In the genomic region with DNA sequence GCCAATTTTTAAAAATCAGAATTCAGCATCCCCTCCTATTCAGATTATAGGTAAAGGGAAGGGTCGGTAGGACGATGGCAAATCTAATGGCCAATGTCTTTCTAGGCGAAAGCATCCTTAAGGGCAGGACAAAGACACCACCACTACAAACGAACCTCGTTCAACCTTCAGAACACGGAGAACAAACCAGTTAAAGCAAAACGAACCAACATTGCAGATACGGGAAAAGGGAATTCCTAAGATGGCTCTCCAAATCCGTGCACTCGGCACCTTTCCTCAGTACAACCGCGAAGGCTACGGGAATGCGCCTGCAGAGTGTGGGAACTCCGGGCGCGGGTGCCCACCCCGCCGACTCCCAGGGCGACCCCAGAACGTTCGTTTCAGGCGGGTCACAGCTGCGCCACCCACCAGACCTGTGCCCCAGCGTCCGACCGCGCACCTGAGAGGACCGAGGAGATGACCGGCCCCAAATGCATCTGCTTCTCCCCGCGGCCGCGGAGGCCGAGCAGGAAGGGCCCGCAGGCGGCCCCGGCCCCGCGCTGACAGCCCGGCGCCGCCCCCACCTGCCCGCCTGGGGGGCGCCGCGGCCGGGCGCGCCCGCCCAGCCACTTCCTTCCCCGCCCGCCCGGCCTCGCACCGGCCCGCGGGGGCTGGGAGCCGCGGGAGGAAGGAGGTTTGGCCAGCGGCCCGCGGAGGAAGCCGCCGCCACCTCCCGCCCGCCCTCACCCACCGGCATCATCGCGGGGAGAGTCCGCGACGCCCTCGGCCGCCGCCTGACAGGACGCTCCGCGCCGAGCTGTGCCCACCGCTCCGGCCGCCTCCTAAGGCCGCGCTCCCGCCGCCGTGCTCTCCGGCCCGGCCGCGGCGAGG, we compare ENCODE assay signal across 7 cellular contexts. TPM values are rescaled to one million over a fixed set of nuclear protein-coding genes. Genes with fewer than 3 reads are reported as not detected.
DNase-seq lines count a peak whose midpoint lies in the region; ATAC-seq and TF ChIP-seq lines count a peak whose summit lies in the region.

No MANE protein-coding gene starts in this region.

- peak overlapping the region; percentile 98 for H3K4me2 ChIP-seq in neuronal stem cell (ENCODE audit: insufficient read depth, low read length, poor library complexity, severe bottlenecking)

- H3K9me3 ChIP-seq in neuronal stem cell (replicated peaks in 1 of 2; ENCODE audit: control insufficient read depth in 2 of 2, insufficient read depth in 1 of 2, low read depth in 1 of 2, low read length in 2 of 2): no peaks in the 10 kb centered on the region

- peaks cover 20% of the 10 kb centered on the region for H3K27me3 Mint-ChIP-seq in activated T-helper 1 cell treated with anti-CD3 and anti-CD28 coated beads, Interleukin-12 subunit alpha, Interleukin-12 subunit beta, Interleukin-2, Interleukin-4 antibody, amounts not matched to agents 30 ng/mL and 10 ng/mL and 1 ng/mL, durations not matched to agents 14 hours and 24 hours and 36 hours (ENCODE audit: insufficient read depth)

- TF ChIP-seq POLR2A in GM18505 (IDR thresholded peaks at IDR 0.05; ENCODE audit: borderline replicate concordance, extremely low read depth, insufficient read depth, insufficient read length): no peak

- H3K18ac ChIP-seq in neuronal stem cell (ENCODE audit: low read length): peak overlapping the region; percentile 57

- peak overlapping the region; percentile 85 for H3K4me3 Mint-ChIP-seq in activated T-helper 1 cell treated with anti-CD3 and anti-CD28 coated beads, Interleukin-12 subunit alpha, Interleukin-12 subunit beta, Interleukin-2, Interleukin-4 antibody, amounts not matched to agents 30 ng/mL and 10 ng/mL and 1 ng/mL, durations not matched to agents 14 hours and 24 hours and 36 hours

- H3K4me1 ChIP-seq in foreskin keratinocyte: peaks cover 8% of the 10 kb centered on the region
- peaks cover 0 to 4% of the 10 kb centered on the region in 2 donors for H3K4me1 ChIP-seq in neuronal stem cell (ENCODE audit: control insufficient read depth in 2 of 2, insufficient read depth in 1 of 2, low read depth in 1 of 2, low read length in 2 of 2)

- H3K36me3 Mint-ChIP-seq in activated T-helper 1 cell treated with anti-CD3 and anti-CD28 coated beads, Interleukin-12 subunit alpha, Interleukin-12 subunit beta, Interleukin-2, Interleukin-4 antibody, amounts not matched to agents 30 ng/mL and 10 ng/mL and 1 ng/mL, durations not matched to agents 14 hours and 24 hours and 36 hours (ENCODE audit: low read depth): no peaks in the 10 kb centered on the region

- H3K27ac Mint-ChIP-seq in activated T-helper 1 cell treated with anti-CD3 and anti-CD28 coated beads, Interleukin-12 subunit alpha, Interleukin-12 subunit beta, Interleukin-2, Interleukin-4 antibody, amounts not matched to agents 30 ng/mL and 10 ng/mL and 1 ng/mL, durations not matched to agents 14 hours and 24 hours and 36 hours: peak overlapping the region; percentile 51

- DNase-seq in HCEC 1CT: peak; percentile 30
- peak; percentile 22 for DNase-seq in NAMALWA (ENCODE audit: low spot score)
- DNase-seq in activated T-helper 1 cell treated with anti-CD3 and anti-CD28 coated beads, Interleukin-12 subunit alpha, Interleukin-12 subunit beta, Interleukin-2, Interleukin-4 antibody, amounts not matched to agents 30 ng/mL and 10 ng/mL and 1 ng/mL, durations not matched to agents 14 hours and 24 hours and 36 hours (ENCODE audit: low spot score): peak; percentile 6
- peak in 1 of 2 donors; percentile 45 for DNase-seq in foreskin keratinocyte
- no peak for DNase-seq in neuronal stem cell (ENCODE audit: low spot score)
- no peak for DNase-seq in NCI-H1930 (lab: John Stamatoyannopoulos, UW)

- H3K27me3 ChIP-seq in foreskin keratinocyte (no peaks in the 10 kb centered on the region), neuronal stem cell (ENCODE audit: control insufficient read depth in 3 of 3, insufficient read depth in 3 of 3, low read depth in 1 of 3, low read length in 3 of 3) (peaks cover 2 to 51% (median 42%) of the 10 kb centered on the region in 3 experiments)

- H3K4me3 ChIP-seq in neuronal stem cell (ENCODE audit: low read length in 2 of 2): peak overlapping the region; percentile 57 to 91

- H3K27ac ChIP-seq in foreskin keratinocyte (no peak overlapping the region), neuronal stem cell (replicated peaks; ENCODE audit: low read length) (no peak overlapping the region)

- peaks cover 15% of the 10 kb centered on the region for H3K4me1 Mint-ChIP-seq in activated T-helper 1 cell treated with anti-CD3 and anti-CD28 coated beads, Interleukin-12 subunit alpha, Interleukin-12 subunit beta, Interleukin-2, Interleukin-4 antibody, amounts not matched to agents 30 ng/mL and 10 ng/mL and 1 ng/mL, durations not matched to agents 14 hours and 24 hours and 36 hours (ENCODE audit: low read depth)

- peak overlapping the region; percentile 98 for H2AFZ ChIP-seq in neuronal stem cell (ENCODE audit: low read length)

- H2BK15ac ChIP-seq in neuronal stem cell (ENCODE audit: low read length): no peak overlapping the region

- no peaks in the 10 kb centered on the region for H3K9me3 Mint-ChIP-seq in activated T-helper 1 cell treated with anti-CD3 and anti-CD28 coated beads, Interleukin-12 subunit alpha, Interleukin-12 subunit beta, Interleukin-2, Interleukin-4 antibody, amounts not matched to agents 30 ng/mL and 10 ng/mL and 1 ng/mL, durations not matched to agents 14 hours and 24 hours and 36 hours

- no peaks in the 10 kb centered on the region for H3K36me3 ChIP-seq in neuronal stem cell (replicated peaks in 1 of 2; ENCODE audit: control insufficient read depth in 2 of 2, insufficient read depth in 2 of 2, low read length in 2 of 2)

- H2BK12ac ChIP-seq in neuronal stem cell (ENCODE audit: low read length): no peak overlapping the region

- H4K8ac ChIP-seq in neuronal stem cell (ENCODE audit: low read depth, low read length): no peak overlapping the region

- H3K79me1 ChIP-seq in neuronal stem cell (ENCODE audit: low read depth, low read length): no peaks in the 10 kb centered on the region

- no peak overlapping the region for H2AK5ac ChIP-seq in neuronal stem cell (ENCODE audit: low read depth, low read length)

- H3K23ac ChIP-seq in neuronal stem cell (ENCODE audit: low read depth, low read length, poor library complexity): peak overlapping the region; percentile 68

- ATAC-seq in GM18505 (IDR thresholded peaks at IDR 0.05; ENCODE audit: unreplicated experiment): peak; percentile 42
- ATAC-seq in foreskin keratinocyte: peak; percentile 50

- WGBS in neuronal stem cell (ENCODE audit: extremely low coverage in 2 of 2, insufficient read length in 2 of 2, insufficient replicate concordance in 1 of 2), 2 donors: no CpG with 5 or more reads among the region's 93 CpGs

- H2BK120ac ChIP-seq in neuronal stem cell (ENCODE audit: low read depth, low read length): no peak overlapping the region

- TF ChIP-seq CTCF in foreskin keratinocyte (conservative IDR thresholded peaks at IDR 0.05): no peak

- no peak overlapping the region for H2BK5ac ChIP-seq in neuronal stem cell (ENCODE audit: low read length)

- no peak overlapping the region for H3K14ac ChIP-seq in neuronal stem cell (ENCODE audit: low read length)

- intact Hi-C loops in activated T-helper 1 cell treated with anti-CD3 and anti-CD28 coated beads, Interleukin-12 subunit alpha, Interleukin-12 subunit beta, Interleukin-2, Interleukin-4 antibody, amounts not matched to agents 30 ng/mL and 10 ng/mL and 1 ng/mL, durations not matched to agents 14 hours and 24 hours and 36 hours (cut with micrococcal nuclease): loop anchor here (1.0 kb wide), 3 partner anchors 25 to 132 kb away; partner anchors contain the start of genes XRCC3 and ZFYVE21

- H3K4ac ChIP-seq in neuronal stem cell (ENCODE audit: low read length): no peak overlapping the region

- no peak overlapping the region for H4K91ac ChIP-seq in neuronal stem cell (ENCODE audit: low read depth, low read length, poor library complexity)

- peak overlapping the region; percentile 88 for H3K9ac ChIP-seq in neuronal stem cell (ENCODE audit: low read depth, low read length, poor library complexity)

RNA-seq across cellular contexts. Expression of gene PPP1R13B, which starts 0.6 kb away (rescaled TPM):
- total RNA-seq in activated T-helper 1 cell treated with anti-CD3 and anti-CD28 coated beads, Interleukin-12 subunit alpha, Interleukin-12 subunit beta, Interleukin-2, Interleukin-4 antibody, amounts not matched to agents 30 ng/mL and 10 ng/mL and 1 ng/mL, durations not matched to agents 14 hours and 24 hours and 36 hours: 9.6 and 9.8 TPM in 2 replicates
- 10.5 and 12.4 TPM in 2 replicates for total RNA-seq in foreskin keratinocyte
- 5.4 and 6.8 TPM in 2 replicates for polyA plus RNA-seq in foreskin keratinocyte
- polyA plus RNA-seq in neuronal stem cell (2013, experiment 1 of 2): 2.1 TPM
- 1.6 TPM for polyA plus RNA-seq in neuronal stem cell (2013, experiment 2 of 2)

Comparison
In these comparisons a context has a peak if more than half of its experiments do, and no peak if none do; other contexts are left out.
1. DNase-seq: peak in HCEC 1CT (single experiment), NAMALWA (single experiment) and activated T-helper 1 cell treated with anti-CD3 and anti-CD28 coated beads, Interleukin-12 subunit alpha, Interleukin-12 subunit beta, Interleukin-2, Interleukin-4 antibody, amounts not matched to agents 30 ng/mL and 10 ng/mL and 1 ng/mL, durations not matched to agents 14 hours and 24 hours and 36 hours (single experiment); none in neuronal stem cell (single experiment) and NCI-H1930 (0 of 2).